1 cellular context compared by ENCODE assay signal in the genomic region with DNA sequence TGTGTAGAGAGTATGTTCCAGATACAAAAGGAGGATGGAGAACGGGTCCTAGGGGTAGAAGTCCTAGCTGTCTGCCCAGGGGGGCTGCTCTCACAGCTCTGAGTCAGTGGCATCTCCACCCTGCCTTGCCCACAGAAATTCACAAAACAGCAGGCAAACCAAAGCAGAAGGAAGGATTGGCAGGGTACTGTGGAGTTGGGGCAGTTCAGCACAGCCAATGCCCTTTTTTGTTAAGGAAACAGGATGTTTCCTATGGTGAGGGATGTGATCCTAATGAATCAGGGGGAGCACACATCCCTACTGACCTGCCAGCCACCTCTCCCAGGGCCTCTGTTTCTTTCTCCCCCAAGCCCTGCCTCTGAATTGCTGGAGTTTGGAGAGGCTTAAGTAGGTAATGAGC.
TF ChIP-seq lines count a peak whose summit lies in the region.

No MANE protein-coding gene starts in this region.

TF ChIP-seq in A549, 52 proteins besides CTCF, POLR2A, EP300 and RAD21 (continued from another document):
- no peak for TF ChIP-seq HDAC2 (IDR thresholded peaks at IDR 0.05)
